10 cellular contexts compared by ENCODE assay signal in the genomic region with DNA sequence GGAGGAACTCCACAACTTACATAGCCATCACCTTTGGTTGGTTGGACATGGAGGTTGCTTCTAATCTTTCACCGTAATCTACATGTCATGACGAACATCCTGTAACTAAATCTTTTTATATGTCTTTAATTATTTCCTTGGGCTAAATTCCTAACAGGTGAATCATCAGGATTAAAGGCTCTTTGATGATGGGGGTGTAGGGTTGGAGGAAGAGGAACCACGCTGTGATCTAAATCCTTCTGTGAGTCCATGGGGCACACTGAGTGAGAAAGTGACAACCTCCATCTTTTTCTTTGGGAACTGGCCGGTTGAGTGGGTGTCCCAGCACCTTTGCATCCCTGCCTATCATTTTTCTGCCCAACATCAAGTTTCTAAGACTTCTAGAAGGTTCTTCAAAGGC. TPM values are rescaled to one million over a fixed set of nuclear protein-coding genes. Genes with fewer than 3 reads are reported as not detected.
DNase-seq lines count a peak whose midpoint lies in the region; ATAC-seq and TF ChIP-seq lines count a peak whose summit lies in the region.
"Had no signal": no experiment of that assay in that cellular context is flagged by ENCODE, and none has a peak within 500 bp of the region (broad histone marks: within the 10 kb centered on the region; RNA-seq: fewer than 3 reads in every experiment).

No MANE protein-coding gene starts in this region.

- TF ChIP-seq CTCF in mesothelial cell of epicardium (IDR thresholded peaks at IDR 0.05; ENCODE audit: unreplicated experiment): no peak

- H3K9me3 Mint-ChIP-seq in mesothelial cell of epicardium: peaks cover 9% of the 10 kb centered on the region

- H3K27me3 Mint-ChIP-seq in mesothelial cell of epicardium (ENCODE audit: low read depth): no peaks in the 10 kb centered on the region

- H3K4me3 Mint-ChIP-seq in mesothelial cell of epicardium: no peak overlapping the region

- H3K27ac Mint-ChIP-seq in mesothelial cell of epicardium: peak overlapping the region; percentile 53

- no peaks in the 10 kb centered on the region for H3K36me3 Mint-ChIP-seq in mesothelial cell of epicardium

- ATAC-seq in HG02840 (IDR thresholded peaks at IDR 0.05; ENCODE audit: low FRiP score, unreplicated experiment) (no peak), left lobe of liver (no peak)

- H3K4me1 Mint-ChIP-seq in mesothelial cell of epicardium: peaks cover 40% of the 10 kb centered on the region

- DNase-seq in COLO829 (ENCODE audit: low spot score) (peak; percentile 76), M059J (ENCODE audit: low read depth) (peak; percentile 99), dermis blood vessel endothelial cell (peak; percentile 74), mesothelial cell of epicardium (ENCODE audit: low spot score in 2 of 2, unreplicated experiment in 2 of 2) (no peak), anterior cingulate cortex (lab: John Stamatoyannopoulos, UW) (no peak), left lobe of liver (ENCODE audit: low spot score) (no peak), NCI-H2227 treated with DMSO at 0.1 percent for 48 hours (lab: John Stamatoyannopoulos, UW) (no peak)
- DNase-seq: amygdala, NCI-H2081 had no signal

RNA-seq across cellular contexts. Expression of a gene that starts 31.1 kb away (rescaled TPM):
- 0.67 TPM in 1 of 2 replicates, not detected in the other for total RNA-seq in M059J (2014; rRNA removed; shearing (Covaris generic))
- total RNA-seq in dermis blood vessel endothelial cell: 0.19 TPM in 1 of 2 replicates, not detected in the other
- 4.5 to 7.1 TPM (median 5.4 TPM) in 3 replicates for total RNA-seq in mesothelial cell of epicardium
- total RNA-seq in left lobe of liver: not detected

Comparison
In these comparisons a context has a peak if more than half of its experiments do, and no peak if none do; other contexts are left out.
1. DNase-seq: peak in COLO829 (single experiment), M059J (single experiment) and dermis blood vessel endothelial cell (single experiment); none in mesothelial cell of epicardium (0 of 2), anterior cingulate cortex (0 of 58), left lobe of liver (single experiment) and NCI-H2227 treated with DMSO at 0.1 percent for 48 hours (single experiment).